In genomic region chr5:90658620-90659019, GRCh38 we compare ENCODE assay signal across 21 cellular contexts.
"Had no signal": no experiment of that assay in that cellular context is flagged by ENCODE, and none has a peak within 500 bp of the region (broad histone marks: within the 10 kb centered on the region; RNA-seq: fewer than 3 reads in every experiment).

No MANE protein-coding gene starts in this region.

- DNase-seq: colonic mucosa; effector CD8-positive, alpha-beta T cell; endodermal cell; esophagus squamous epithelium; foreskin melanocyte; glutamatergic neuron; heart right ventricle; hippocampal formation; immature natural killer cell; islet precursor cell; naive thymus-derived CD4-positive, alpha-beta T cell; stimulated activated CD4-positive, alpha-beta T cell treated with anti-CD3 and anti-CD28 coated beads, Interleukin-12 subunit alpha, Interleukin-12 subunit beta, amount 100 ng/mL, for 4 hours; stimulated activated CD4-positive, alpha-beta T cell treated with anti-CD3 and anti-CD28 coated beads, Interleukin-1b, Interleukin-23, amount 100 ng/mL, for 48 hours; stimulated activated CD4-positive, alpha-beta T cell treated with anti-CD3 and anti-CD28 coated beads, Interleukin-4, amount 100 ng/mL, for 1 hour; stimulated activated CD8-positive, alpha-beta memory T cell treated with anti-CD3 and anti-CD28 coated beads, Interleukin-4, amount 100 ng/mL, for 48 hours; stimulated activated naive CD4-positive, alpha-beta T cell; stimulated activated naive CD8-positive, alpha-beta T cell treated with anti-CD3 and anti-CD28 coated beads, Interleukin-15, amount 100 ng/mL, for 72 hours; transverse colon; upper lobe of right lung; uterus had no signal

- ATAC-seq: heart right ventricle; naive thymus-derived CD4-positive, alpha-beta T cell; sciatic nerve; stimulated activated naive CD8-positive, alpha-beta T cell treated with anti-CD3 and anti-CD28 coated beads, Interleukin-15, amount 100 ng/mL, for 72 hours; upper lobe of right lung had no signal
